Comparison of ENCODE assay signal across 20 cellular contexts in the genomic region with DNA sequence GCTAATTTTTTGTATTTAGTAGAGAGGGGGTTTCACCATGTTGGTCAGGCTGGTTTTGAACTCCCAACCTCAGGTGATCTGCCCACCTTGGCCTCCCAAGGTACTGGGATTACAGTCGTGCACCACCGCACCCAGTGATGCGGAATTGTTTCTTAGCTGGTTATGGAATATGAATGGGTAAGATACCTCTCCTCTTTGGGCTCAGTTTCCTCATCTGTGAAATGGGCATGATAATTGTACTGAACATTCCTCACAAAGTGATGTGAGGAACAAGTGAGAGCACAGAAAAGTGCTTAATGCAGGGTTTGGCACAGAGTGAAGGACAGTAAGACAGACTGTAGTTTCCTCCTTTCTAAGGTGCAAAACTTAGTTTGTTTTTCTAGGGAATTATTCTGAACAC. TPM values are rescaled to one million over a fixed set of nuclear protein-coding genes. Genes with fewer than 3 reads are reported as not detected.
A peak's percentile ranks its signal among the peaks of the same experiment; 100 is the strongest.
DNase-seq lines count a peak whose midpoint lies in the region; ATAC-seq, FAIRE-seq and TF ChIP-seq lines count a peak whose summit lies in the region.
"Had no signal": no experiment of that assay in that cellular context is flagged by ENCODE, and none has a peak within 500 bp of the region (broad histone marks: within the 10 kb centered on the region; RNA-seq: fewer than 3 reads in every experiment).

No MANE protein-coding gene starts in this region.

- BruUV-seq in K562 (replicated peaks; lab: Mats Ljungman, UMichigan), result no TSS peak

- no peak overlapping the region for H2BK120ac ChIP-seq in mesenchymal stem cell (ENCODE audit: low read depth, low read length)

- H3K36me3 ChIP-seq in SK-N-SH (replicated peaks in 1 of 2; ENCODE audit: control insufficient read depth in 1 of 2, insufficient read depth in 2 of 2, low read length in 1 of 2) (no peaks in the 10 kb centered on the region), HUES48 (ENCODE audit: control insufficient read depth, insufficient read depth, low read length) (no peaks in the 10 kb centered on the region), K562 (ENCODE audit: control insufficient read depth, insufficient read depth, low read length) (no peaks in the 10 kb centered on the region), mesenchymal stem cell (ENCODE audit: control insufficient read depth in 1 of 2, insufficient read depth in 2 of 2, low read depth in 1 of 2, low read length in 2 of 2) (no peaks in the 10 kb centered on the region)

- ATAC-seq in SK-N-SH treated with all-trans-retinoic acid at 6 μM for 48 hours (no peak), K562 (no peak), GM18498 (IDR thresholded peaks at IDR 0.05; ENCODE audit: unreplicated experiment) (no peak)

- no peak overlapping the region for H2BK5ac ChIP-seq in mesenchymal stem cell (ENCODE audit: low read depth, low read length, poor library complexity, severe bottlenecking)

- H3K9me2 ChIP-seq in SK-N-SH, result no peaks in the 10 kb centered on the region

- no peaks in the 10 kb centered on the region for H3K79me1 ChIP-seq in mesenchymal stem cell (replicated peaks; ENCODE audit: low read length, poor library complexity, severe bottlenecking)

- DNase-seq in SK-N-SH, result no peak
- DNase-seq in K562 (ENCODE audit: extremely low read depth in 1 of 4, low spot score in 3 of 4), result no peak
- no peak for DNase-seq in mesenchymal stem cell
- no peak for DNase-seq in NCI-H146 treated with DMSO at 0.1 percent for 48 hours (lab: John Stamatoyannopoulos, UW; ENCODE audit: unreplicated experiment)
- DNase-seq in SKM-1 treated with dmso at 0.1 percent for 144 hours (lab: John Stamatoyannopoulos, UW; ENCODE audit: unreplicated experiment), result no peak
- DNase-seq: Caco-2; CD4-positive, CD25-positive, alpha-beta regulatory T cell; GDM1; H9; NCI-H1105; NCI-H1694; NCI-H524; NCI-H82; OCI-M1; SIG-M5 had no signal

- in situ Hi-C loops in K562 (cut with MboI), result no loop called here

- H3K79me2 ChIP-seq in SK-N-SH (ENCODE audit: insufficient read depth) (no peaks in the 10 kb centered on the region), K562 (ENCODE audit: control insufficient read depth, insufficient read depth, low read length) (no peaks in the 10 kb centered on the region)

- H3K27ac ChIP-seq in SK-N-SH (ENCODE audit: low read depth in 2 of 2, low read length in 1 of 2) (no peak overlapping the region), HUES48 (ENCODE audit: low read depth, low read length) (peak overlapping the region; percentile 4), K562 (ENCODE audit: extremely low read depth, low read depth, low read length) (no peak overlapping the region), mesenchymal stem cell (ENCODE audit: low read length, poor library complexity, severe bottlenecking) (peak overlapping the region; percentile 13)
- H3K27ac ChIP-seq: 22Rv1, HL-60 had no signal

- TF ChIP-seq EP300 in SK-N-SH (IDR thresholded peaks at IDR 0.05; ENCODE audit: borderline replicate concordance in 1 of 2, low read depth in 1 of 2, low read length in 1 of 2) (no peak), K562 (IDR thresholded peaks at IDR 0.05; ENCODE audit: low read length) (no peak)

- H3K18ac ChIP-seq in mesenchymal stem cell (ENCODE audit: low read depth in 1 of 2, low read length in 2 of 2), result no peak overlapping the region

- 0 out of 2 replicates have a peak overlapping the region, but pooled peaks have one; percentile 2 for H3K4me2 ChIP-seq in SK-N-SH
- no peak overlapping the region for H3K4me2 ChIP-seq in K562 (ENCODE audit: insufficient read depth, low read length)
- H3K4me2 ChIP-seq in mesenchymal stem cell (ENCODE audit: low read length, poor library complexity, severe bottlenecking), result no peak overlapping the region

- H3K9ac ChIP-seq in SK-N-SH (no peak overlapping the region), HUES48 (ENCODE audit: low read depth, low read length) (no peak overlapping the region), K562 (ENCODE audit: insufficient read depth in 1 of 2, low read depth in 2 of 2, low read length in 2 of 2) (no peak overlapping the region), mesenchymal stem cell (ENCODE audit: low read length) (peak overlapping the region; percentile 34)

- intact Hi-C loops in K562 (cut with micrococcal nuclease), result no loop called here

- TF ChIP-seq RAD21 in SK-N-SH (IDR thresholded peaks at IDR 0.05; ENCODE audit: low read length) (no peak), K562 (CRISPR knock-in tag; conservative IDR thresholded peaks at IDR 0.05 in 1 of 2, IDR thresholded peaks at IDR 0.05 in 1 of 2) (no peak)

- no peak overlapping the region for H2BK15ac ChIP-seq in mesenchymal stem cell (ENCODE audit: low read depth, poor library complexity, severe bottlenecking)

- no peaks in the 10 kb centered on the region for H3K27me3 ChIP-seq in SK-N-SH (ENCODE audit: insufficient read depth)
- no peaks in the 10 kb centered on the region for H3K27me3 ChIP-seq in HUES48 (ENCODE audit: control insufficient read depth, insufficient read depth, low read length)
- no peaks in the 10 kb centered on the region for H3K27me3 ChIP-seq in K562 (ENCODE audit: control insufficient read depth in 2 of 2, insufficient read depth in 2 of 2, low read length in 2 of 2)
- H3K27me3 ChIP-seq in mesenchymal stem cell (ENCODE audit: control insufficient read depth in 1 of 2, insufficient read depth in 1 of 2, low read length in 2 of 2), result no peaks in the 10 kb centered on the region

- H2AK5ac ChIP-seq in mesenchymal stem cell (ENCODE audit: low read length, severe bottlenecking), result no peak overlapping the region

- H3K9me1 ChIP-seq in K562 (ENCODE audit: control insufficient read depth, insufficient read depth, low read length), result no peaks in the 10 kb centered on the region

- H3K23ac ChIP-seq in mesenchymal stem cell (ENCODE audit: low read length in 2 of 2), result no peak overlapping the region

- peaks cover 26% of the 10 kb centered on the region for H3F3A ChIP-seq in SK-N-SH (replicated peaks; ENCODE audit: insufficient read depth)

- CTCF ChIA-PET in SK-N-SH (lab: Yijun Ruan, JAX), result no interaction called here
- CTCF ChIA-PET in K562 (lab: Yijun Ruan, JAX; ENCODE audit: low intra/inter-chr PET ratio), result no interaction called here

- no peaks in the 10 kb centered on the region for H4K20me1 ChIP-seq in SK-N-SH (ENCODE audit: insufficient read depth)
- no peaks in the 10 kb centered on the region for H4K20me1 ChIP-seq in K562 (replicated peaks; ENCODE audit: control insufficient read depth, insufficient read depth, low read length)

- H3K9me3 ChIP-seq in SK-N-SH (no peaks in the 10 kb centered on the region), HUES48 (ENCODE audit: control insufficient read depth, insufficient read depth, low read length) (no peaks in the 10 kb centered on the region), K562 (replicated peaks; ENCODE audit: control insufficient read depth, insufficient read depth, low read depth, low read length) (no peaks in the 10 kb centered on the region), mesenchymal stem cell (ENCODE audit: control insufficient read depth, low read length) (no peaks in the 10 kb centered on the region)
- H3K9me3 ChIP-seq: Caco-2 had no signal

- H3K4me1 ChIP-seq in SK-N-SH (ENCODE audit: control insufficient read depth in 1 of 2, insufficient read depth in 2 of 2, low read depth in 1 of 2, low read length in 1 of 2) (peaks cover 7 to 32% of the 10 kb centered on the region in 2 experiments; a peak in 3 of 4 replicates), HUES48 (ENCODE audit: control insufficient read depth, insufficient read depth, low read length) (peaks cover 18% of the 10 kb centered on the region), K562 (replicated peaks in 1 of 2; ENCODE audit: control insufficient read depth in 2 of 2, insufficient read depth in 2 of 2, low read length in 2 of 2) (peaks cover 14 to 18% of the 10 kb centered on the region in 2 experiments), mesenchymal stem cell (ENCODE audit: control insufficient read depth, insufficient read depth, low read depth, low read length) (peaks cover 9% of the 10 kb centered on the region)

- H2AFZ ChIP-seq in SK-N-SH (ENCODE audit: low read depth) (no peak overlapping the region; the same call in 1 of the 2 replicates), K562 (ENCODE audit: low read depth, low read length) (no peak overlapping the region), mesenchymal stem cell (ENCODE audit: low read depth, low read length) (no peak overlapping the region)

- TF ChIP-seq CTCF in SK-N-SH (IDR thresholded peaks at IDR 0.05) (no peak), K562 (IDR thresholded peaks at IDR 0.05 in 2 of 3, conservative IDR thresholded peaks at IDR 0.05 in 1 of 3; ENCODE audit: insufficient read depth in 2 of 3, low read depth in 1 of 3, low read length in 3 of 3) (no peak)

- no peak overlapping the region for H4K8ac ChIP-seq in mesenchymal stem cell (ENCODE audit: low read length)

- TF ChIP-seq POLR2A in K562 (conservative IDR thresholded peaks at IDR 0.05), result no peak

- no peak for FAIRE-seq in K562 (lab: Jason Lieb, UNC)

- POLR2A ChIA-PET in SK-N-SH (lab: Yijun Ruan, JAX) (no interaction called here), K562 (lab: Yijun Ruan, JAX) (interaction anchor here (0.8 kb wide), 1 partner anchor 29 kb away, joined by 3 read pairs; no protein-coding TSS in a partner anchor)

- H3K4ac ChIP-seq in mesenchymal stem cell (ENCODE audit: low read depth in 1 of 2, low read length in 2 of 2), result no peak overlapping the region

- no peak overlapping the region for H3K4me3 ChIP-seq in SK-N-SH (ENCODE audit: low read depth in 2 of 2, low read length in 1 of 2)
- H3K4me3 ChIP-seq in HUES48 (ENCODE audit: low read depth, low read length), result no peak overlapping the region
- no peak overlapping the region for H3K4me3 ChIP-seq in K562
- peak overlapping the region in 1 of 2 experiments; percentile 34 for H3K4me3 ChIP-seq in mesenchymal stem cell (ENCODE audit: insufficient read depth in 1 of 2, low read depth in 1 of 2, low read length in 2 of 2)

- no peak overlapping the region for H3K14ac ChIP-seq in mesenchymal stem cell (ENCODE audit: low read length in 2 of 2)

- no peak overlapping the region for H4K91ac ChIP-seq in mesenchymal stem cell (ENCODE audit: low read length)

- WGBS in SK-N-SH (ENCODE audit: low lambda C conversion rate), result 90% methylated on average over 3 of the region's 3 CpGs
- 93% methylated on average over 3 of the region's 3 CpGs for WGBS in K562 (ENCODE audit: insufficient coverage, low coverage, missing lambda C conversion rate)
- WGBS in mesenchymal stem cell, result 100% methylated on average over 3 of the region's 3 CpGs

- no peak overlapping the region for H2BK12ac ChIP-seq in mesenchymal stem cell (ENCODE audit: low read length in 2 of 2)

RNA-seq across cellular contexts. Expression of a gene that starts 31.0 kb away (rescaled TPM):
- polyA plus RNA-seq in SK-N-SH (2012; rRNA removed) (7.2 and 11.0 TPM in 2 replicates), K562 (2011; rRNA removed) (20.5 and 20.7 TPM in 2 replicates), K562 (2014; fragmentation: Illumina TruSeq; extraction: Trizol) (12.2 and 13.4 TPM in 2 replicates), K562 (2014; fragmentation: Nextera tagmentation; extraction: Ambion mirVana) (1 to 10 TPM in 1 of 2 experiments, under 1 TPM in 1; 0.78 to 1.6 TPM), K562 (2014; rRNA removed) (8.6 and 8.8 TPM in 2 replicates)
- 6.7 and 6.9 TPM in 2 replicates for polyA plus RNA-seq in SK-N-SH (2012; cell fraction: cytosol; rRNA removed)
- 15.4 and 34.9 TPM in 2 replicates for polyA plus RNA-seq in SK-N-SH (2012; cell fraction: nucleus; rRNA removed)
- 50.5 and 147 TPM in 2 replicates for total RNA-seq in K562 (2011; cell fraction: chromatin; rRNA removed; ENCODE audit: low replicate concordance)
- 18.5 and 31.5 TPM in 2 replicates for total RNA-seq in K562 (2011; cell fraction: nucleolus; rRNA removed)
- total RNA-seq in K562 (2011; cell fraction: nucleoplasm; rRNA removed), result 46.2 and 74.0 TPM in 2 replicates
- total RNA-seq in K562 (2014; rRNA removed) (4.3 and 6.9 TPM in 2 replicates), K562 (2014; rRNA removed; fragmentation: Illumina TruSeq; extraction: Trizol) (11.1 and 12.4 TPM in 2 replicates), K562 (2015; rRNA removed; fragmentation: Illumina TruSeq; extraction: Trizol) (15.2 and 15.3 TPM in 2 replicates), K562 (2021) (15.1 and 17.3 TPM in 2 replicates)
- polyA plus RNA-seq in K562 (2011; cell fraction: cytosol; rRNA removed), result 7.0 and 8.9 TPM in 2 replicates
- polyA plus RNA-seq in K562 (2011; cell fraction: nucleus; rRNA removed), result 21.7 and 33.1 TPM in 2 replicates
- polyA plus RNA-seq in K562 (2012), result 4.5 and 4.7 TPM in 2 replicates
- polyA minus RNA-seq in K562 (2011; rRNA and poly(A)+ RNA removed), result 66.5 and 69.2 TPM in 2 replicates
- 20.5 and 22.2 TPM in 2 replicates for polyA minus RNA-seq in K562 (2011; cell fraction: cytosol; rRNA and poly(A)+ RNA removed)
- polyA minus RNA-seq in K562 (2011; cell fraction: nucleus; rRNA and poly(A)+ RNA removed), result 21.0 and 32.2 TPM in 2 replicates
- 30.9 TPM for polyA plus RNA-seq in mesenchymal stem cell (2013, experiment 1 of 2)
- 25.5 TPM for polyA plus RNA-seq in mesenchymal stem cell (2013, experiment 2 of 2)

Comparison
In these comparisons a context has a peak if more than half of its experiments do, and no peak if none do; other contexts are left out.
1. H3K27ac ChIP-seq: peak in HUES48 (single experiment) and mesenchymal stem cell (single experiment); none in SK-N-SH (0 of 2) and K562 (single experiment).